In the genomic region with DNA sequence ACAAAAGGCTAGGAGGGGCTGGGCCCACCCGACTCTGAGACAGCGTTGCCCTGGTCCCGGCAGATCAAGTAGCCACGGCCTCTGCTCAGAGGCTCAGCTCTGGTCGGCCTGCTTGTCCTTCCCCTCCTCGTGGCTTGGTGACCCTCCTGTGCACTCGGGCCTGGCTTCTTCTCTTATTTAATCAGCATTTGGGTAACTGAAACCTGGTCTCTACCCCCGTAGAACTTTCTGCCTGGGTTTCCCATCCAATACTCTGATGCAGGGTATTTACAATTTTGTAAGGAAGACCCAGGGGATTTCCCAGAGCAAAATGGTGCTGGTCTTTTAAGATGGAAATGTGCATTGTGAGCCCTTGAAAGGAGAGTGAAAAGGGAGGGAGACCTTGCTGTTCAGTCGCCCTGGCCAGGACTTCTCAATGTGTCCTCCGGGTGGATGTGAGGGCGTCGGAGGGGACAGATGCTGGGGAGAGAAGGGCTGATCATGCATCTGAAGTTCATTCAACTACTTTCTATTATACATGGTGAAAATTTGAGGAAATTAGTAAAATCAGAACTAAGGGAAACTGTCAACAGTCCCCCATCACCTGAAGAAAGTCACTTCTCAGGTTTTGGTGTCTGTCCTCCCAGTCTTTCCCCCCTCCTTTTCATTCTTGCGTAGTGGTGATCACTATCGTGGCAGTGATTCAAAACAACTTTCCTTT, we compare ENCODE assay signal across 12 cellular contexts. TPM values are rescaled to one million over a fixed set of nuclear protein-coding genes. Genes with fewer than 3 reads are reported as not detected.
DNase-seq lines count a peak whose midpoint lies in the region; ATAC-seq, FAIRE-seq and TF ChIP-seq lines count a peak whose summit lies in the region.
"Had no signal": no experiment of that assay in that cellular context is flagged by ENCODE, and none has a peak within 500 bp of the region (broad histone marks: within the 10 kb centered on the region; RNA-seq: fewer than 3 reads in every experiment).

No MANE protein-coding gene starts in this region.

- H3K36me3 Mint-ChIP-seq in activated CD4-positive, alpha-beta memory T cell treated with anti-CD3 and anti-CD28 coated beads, Interleukin-2, amount 10 ng/mL, durations not matched to agents 7 days and 5 days (ENCODE audit: low read depth) = peaks cover 68% of the 10 kb centered on the region
- H3K36me3 Mint-ChIP-seq in naive thymus-derived CD8-positive, alpha-beta T cell = peaks cover 8 to 12% (median 12%) of the 10 kb centered on the region in 3 donors

- FAIRE-seq in GM12892 (lab: Jason Lieb, UNC) = peak; percentile 89

- ATAC-seq in GM21786 (IDR thresholded peaks at IDR 0.05; ENCODE audit: unreplicated experiment) = peak; percentile 39
- ATAC-seq in naive thymus-derived CD8-positive, alpha-beta T cell = no peak

- DNase-seq in GM12892 (ENCODE audit: insufficient read length) (no peak), HCEC 1CT (no peak), cortex of kidney (lab: John Stamatoyannopoulos, UW) (no peak), NCI-H2029 (lab: John Stamatoyannopoulos, UW) (no peak), NCI-H510A (lab: John Stamatoyannopoulos, UW) (no peak)
- no peak for DNase-seq in activated CD4-positive, alpha-beta memory T cell treated with anti-CD3 and anti-CD28 coated beads, Interleukin-2, amount 10 ng/mL, durations not matched to agents 7 days and 5 days
- no peak for DNase-seq in naive thymus-derived CD8-positive, alpha-beta T cell
- DNase-seq: COR-L47, KBM-7, NCI-H2171 treated with DMSO at 0.1 percent for 48 hours had no signal

- peaks cover 83% of the 10 kb centered on the region for H3K4me1 Mint-ChIP-seq in activated CD4-positive, alpha-beta memory T cell treated with anti-CD3 and anti-CD28 coated beads, Interleukin-2, amount 10 ng/mL, durations not matched to agents 7 days and 5 days
- H3K4me1 Mint-ChIP-seq in naive thymus-derived CD8-positive, alpha-beta T cell = peaks cover 48 to 96% (median 95%) of the 10 kb centered on the region in 4 donors

- 0 out of 2 replicates have a peak, but pooled peaks have one; percentile 32 for TF ChIP-seq POLR2A in GM12892 (IDR thresholded peaks at IDR 0.05; ENCODE audit: low read depth, low read length)

- H3K9me3 Mint-ChIP-seq in activated CD4-positive, alpha-beta memory T cell treated with anti-CD3 and anti-CD28 coated beads, Interleukin-2, amount 10 ng/mL, durations not matched to agents 7 days and 5 days = peaks cover 19% of the 10 kb centered on the region
- peaks cover 0 to 15% (median 7%) of the 10 kb centered on the region in 9 donors for H3K9me3 Mint-ChIP-seq in naive thymus-derived CD8-positive, alpha-beta T cell

- CTCF ChIA-PET in activated CD4-positive, alpha-beta memory T cell treated with anti-CD3 and anti-CD28 coated beads, Interleukin-2, amount 10 ng/mL, durations not matched to agents 7 days and 5 days (lab: Charles Lee) = no interaction called here

- H3K4me3 Mint-ChIP-seq in activated CD4-positive, alpha-beta memory T cell treated with anti-CD3 and anti-CD28 coated beads, Interleukin-2, amount 10 ng/mL, durations not matched to agents 7 days and 5 days = no peak overlapping the region
- peak overlapping the region in 2 of 10 donors; percentile 0 to 36 for H3K4me3 Mint-ChIP-seq in naive thymus-derived CD8-positive, alpha-beta T cell
- H3K4me3 Mint-ChIP-seq: nephron had no signal

- H3K27ac Mint-ChIP-seq in activated CD4-positive, alpha-beta memory T cell treated with anti-CD3 and anti-CD28 coated beads, Interleukin-2, amount 10 ng/mL, durations not matched to agents 7 days and 5 days = peak overlapping the region; percentile 7
- H3K27ac Mint-ChIP-seq in naive thymus-derived CD8-positive, alpha-beta T cell = peak overlapping the region; percentile 40 to 99 (median 80)
- H3K27ac Mint-ChIP-seq: nephron had no signal

- POLR2A ChIA-PET in activated CD4-positive, alpha-beta memory T cell treated with anti-CD3 and anti-CD28 coated beads, Interleukin-2, amount 10 ng/mL, durations not matched to agents 7 days and 5 days (lab: Charles Lee) = no interaction called here
- POLR2A ChIA-PET in naive thymus-derived CD8-positive, alpha-beta T cell (lab: Charles Lee) = no interaction called here

- H3K27me3 Mint-ChIP-seq in activated CD4-positive, alpha-beta memory T cell treated with anti-CD3 and anti-CD28 coated beads, Interleukin-2, amount 10 ng/mL, durations not matched to agents 7 days and 5 days = peaks cover 6% of the 10 kb centered on the region
- no peaks in the 10 kb centered on the region for H3K27me3 Mint-ChIP-seq in naive thymus-derived CD8-positive, alpha-beta T cell

RNA-seq across cellular contexts. Expression of a gene that starts 17.6 kb away (rescaled TPM):
- polyA plus RNA-seq in GM12892 (2012; ENCODE audit: missing spikeins) = 8.4 TPM
- total RNA-seq in activated CD4-positive, alpha-beta memory T cell treated with anti-CD3 and anti-CD28 coated beads, Interleukin-2, amount 10 ng/mL, durations not matched to agents 7 days and 5 days = 1 to 10 TPM; 2.5 to 2.7 TPM
- 1 to 10 TPM; 5.0 to 6.1 TPM for total RNA-seq in naive thymus-derived CD8-positive, alpha-beta T cell
- 1 to 10 TPM; 2.4 to 5.6 (median 4.2) TPM for polyA plus RNA-seq in naive thymus-derived CD8-positive, alpha-beta T cell
